1 cellular context compared by ENCODE assay signal in the genomic region with DNA sequence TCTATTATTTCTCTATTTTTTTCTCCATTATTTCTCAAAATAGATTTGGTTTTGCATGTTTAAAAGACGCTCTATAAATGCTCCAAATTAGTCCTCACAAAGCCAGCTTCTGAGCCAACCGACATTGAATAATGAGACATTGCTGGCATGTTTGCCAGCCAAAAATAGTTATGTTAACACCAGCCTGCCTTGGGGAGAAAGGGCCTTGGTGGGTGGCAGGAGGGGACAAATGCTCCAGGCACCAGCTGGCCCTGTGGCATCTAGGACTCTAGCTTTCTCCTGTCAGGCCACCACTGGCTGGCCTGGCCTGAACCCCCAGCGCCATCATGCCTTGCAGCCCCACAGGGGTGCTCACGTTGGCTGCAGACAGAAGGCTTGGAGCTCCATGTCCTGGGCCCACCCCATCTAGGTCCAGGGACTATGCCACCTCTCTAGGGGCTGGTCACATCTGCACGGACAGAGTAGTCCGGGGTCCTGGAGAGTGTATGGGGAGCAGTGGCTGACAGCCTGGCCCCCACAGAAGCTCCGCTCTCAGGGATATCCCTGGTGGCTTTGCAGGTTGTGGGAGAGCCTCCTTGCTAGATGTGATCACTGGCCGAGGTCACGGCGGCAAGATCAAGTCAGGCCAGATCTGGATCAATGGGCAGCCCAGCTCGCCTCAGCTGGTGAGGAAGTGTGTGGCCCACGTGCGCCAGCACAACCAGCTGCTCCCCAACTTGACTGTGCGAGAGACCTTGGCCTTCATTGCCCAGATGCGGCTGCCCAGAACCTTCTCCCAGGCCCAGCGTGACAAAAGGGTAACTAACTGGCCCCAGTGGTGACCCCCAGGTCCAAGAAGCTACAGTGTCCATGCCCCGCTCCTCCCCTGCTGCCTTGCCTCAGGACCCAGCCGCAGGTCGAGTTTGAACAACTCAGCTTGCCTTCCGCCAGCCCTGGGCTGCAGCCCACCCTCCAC.
TF ChIP-seq lines count a peak whose summit lies in the region.

No MANE protein-coding gene starts in this region.

TF ChIP-seq in GM23338, 12 proteins besides CTCF, POLR2A, EP300 and RAD21 (continued from another document):
- TF ChIP-seq, protein P1, sequence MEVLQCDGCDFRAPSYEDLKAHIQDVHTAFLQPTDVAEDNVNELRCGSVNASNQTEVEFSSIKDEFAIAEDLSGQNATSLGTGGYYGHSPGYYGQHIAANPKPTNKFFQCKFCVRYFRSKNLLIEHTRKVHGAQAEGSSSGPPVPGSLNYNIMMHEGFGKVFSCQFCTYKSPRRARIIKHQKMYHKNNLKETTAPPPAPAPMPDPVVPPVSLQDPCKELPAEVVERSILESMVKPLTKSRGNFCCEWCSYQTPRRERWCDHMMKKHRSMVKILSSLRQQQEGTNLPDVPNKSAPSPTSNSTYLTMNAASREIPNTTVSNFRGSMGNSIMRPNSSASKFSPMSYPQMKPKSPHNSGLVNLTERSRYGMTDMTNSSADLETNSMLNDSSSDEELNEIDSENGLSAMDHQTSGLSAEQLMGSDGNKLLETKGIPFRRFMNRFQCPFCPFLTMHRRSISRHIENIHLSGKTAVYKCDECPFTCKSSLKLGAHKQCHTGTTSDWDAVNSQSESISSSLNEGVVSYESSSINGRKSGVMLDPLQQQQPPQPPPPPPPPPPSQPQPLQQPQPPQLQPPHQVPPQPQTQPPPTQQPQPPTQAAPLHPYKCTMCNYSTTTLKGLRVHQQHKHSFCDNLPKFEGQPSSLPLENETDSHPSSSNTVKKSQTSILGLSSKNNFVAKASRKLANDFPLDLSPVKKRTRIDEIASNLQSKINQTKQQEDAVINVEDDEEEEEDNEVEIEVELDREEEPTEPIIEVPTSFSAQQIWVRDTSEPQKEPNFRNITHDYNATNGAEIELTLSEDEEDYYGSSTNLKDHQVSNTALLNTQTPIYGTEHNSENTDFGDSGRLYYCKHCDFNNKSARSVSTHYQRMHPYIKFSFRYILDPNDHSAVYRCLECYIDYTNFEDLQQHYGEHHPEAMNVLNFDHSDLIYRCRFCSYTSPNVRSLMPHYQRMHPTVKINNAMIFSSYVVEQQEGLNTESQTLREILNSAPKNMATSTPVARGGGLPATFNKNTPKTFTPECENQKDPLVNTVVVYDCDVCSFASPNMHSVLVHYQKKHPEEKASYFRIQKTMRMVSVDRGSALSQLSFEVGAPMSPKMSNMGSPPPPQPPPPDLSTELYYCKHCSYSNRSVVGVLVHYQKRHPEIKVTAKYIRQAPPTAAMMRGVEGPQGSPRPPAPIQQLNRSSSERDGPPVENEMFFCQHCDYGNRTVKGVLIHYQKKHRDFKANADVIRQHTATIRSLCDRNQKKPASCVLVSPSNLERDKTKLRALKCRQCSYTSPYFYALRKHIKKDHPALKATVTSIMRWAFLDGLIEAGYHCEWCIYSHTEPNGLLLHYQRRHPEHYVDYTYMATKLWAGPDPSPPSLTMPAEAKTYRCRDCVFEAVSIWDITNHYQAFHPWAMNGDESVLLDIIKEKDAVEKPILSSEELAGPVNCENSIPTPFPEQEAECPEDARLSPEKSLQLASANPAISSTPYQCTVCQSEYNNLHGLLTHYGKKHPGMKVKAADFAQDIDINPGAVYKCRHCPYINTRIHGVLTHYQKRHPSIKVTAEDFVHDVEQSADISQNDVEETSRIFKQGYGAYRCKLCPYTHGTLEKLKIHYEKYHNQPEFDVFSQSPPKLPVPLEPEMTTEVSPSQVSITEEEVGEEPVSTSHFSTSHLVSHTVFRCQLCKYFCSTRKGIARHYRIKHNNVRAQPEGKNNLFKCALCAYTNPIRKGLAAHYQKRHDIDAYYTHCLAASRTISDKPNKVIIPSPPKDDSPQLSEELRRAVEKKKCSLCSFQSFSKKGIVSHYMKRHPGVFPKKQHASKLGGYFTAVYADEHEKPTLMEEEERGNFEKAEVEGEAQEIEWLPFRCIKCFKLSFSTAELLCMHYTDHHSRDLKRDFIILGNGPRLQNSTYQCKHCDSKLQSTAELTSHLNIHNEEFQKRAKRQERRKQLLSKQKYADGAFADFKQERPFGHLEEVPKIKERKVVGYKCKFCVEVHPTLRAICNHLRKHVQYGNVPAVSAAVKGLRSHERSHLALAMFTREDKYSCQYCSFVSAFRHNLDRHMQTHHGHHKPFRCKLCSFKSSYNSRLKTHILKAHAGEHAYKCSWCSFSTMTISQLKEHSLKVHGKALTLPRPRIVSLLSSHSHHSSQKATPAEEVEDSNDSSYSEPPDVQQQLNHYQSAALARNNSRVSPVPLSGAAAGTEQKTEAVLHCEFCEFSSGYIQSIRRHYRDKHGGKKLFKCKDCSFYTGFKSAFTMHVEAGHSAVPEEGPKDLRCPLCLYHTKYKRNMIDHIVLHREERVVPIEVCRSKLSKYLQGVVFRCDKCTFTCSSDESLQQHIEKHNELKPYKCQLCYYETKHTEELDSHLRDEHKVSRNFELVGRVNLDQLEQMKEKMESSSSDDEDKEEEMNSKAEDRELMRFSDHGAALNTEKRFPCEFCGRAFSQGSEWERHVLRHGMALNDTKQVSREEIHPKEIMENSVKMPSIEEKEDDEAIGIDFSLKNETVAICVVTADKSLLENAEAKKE (CRISPR knock-in tag; IDR thresholded peaks at IDR 0.05): no peak
- TF ChIP-seq ZNF114 (CRISPR knock-in tag; IDR thresholded peaks at IDR 0.05): no peak
- TF ChIP-seq, protein P2, sequence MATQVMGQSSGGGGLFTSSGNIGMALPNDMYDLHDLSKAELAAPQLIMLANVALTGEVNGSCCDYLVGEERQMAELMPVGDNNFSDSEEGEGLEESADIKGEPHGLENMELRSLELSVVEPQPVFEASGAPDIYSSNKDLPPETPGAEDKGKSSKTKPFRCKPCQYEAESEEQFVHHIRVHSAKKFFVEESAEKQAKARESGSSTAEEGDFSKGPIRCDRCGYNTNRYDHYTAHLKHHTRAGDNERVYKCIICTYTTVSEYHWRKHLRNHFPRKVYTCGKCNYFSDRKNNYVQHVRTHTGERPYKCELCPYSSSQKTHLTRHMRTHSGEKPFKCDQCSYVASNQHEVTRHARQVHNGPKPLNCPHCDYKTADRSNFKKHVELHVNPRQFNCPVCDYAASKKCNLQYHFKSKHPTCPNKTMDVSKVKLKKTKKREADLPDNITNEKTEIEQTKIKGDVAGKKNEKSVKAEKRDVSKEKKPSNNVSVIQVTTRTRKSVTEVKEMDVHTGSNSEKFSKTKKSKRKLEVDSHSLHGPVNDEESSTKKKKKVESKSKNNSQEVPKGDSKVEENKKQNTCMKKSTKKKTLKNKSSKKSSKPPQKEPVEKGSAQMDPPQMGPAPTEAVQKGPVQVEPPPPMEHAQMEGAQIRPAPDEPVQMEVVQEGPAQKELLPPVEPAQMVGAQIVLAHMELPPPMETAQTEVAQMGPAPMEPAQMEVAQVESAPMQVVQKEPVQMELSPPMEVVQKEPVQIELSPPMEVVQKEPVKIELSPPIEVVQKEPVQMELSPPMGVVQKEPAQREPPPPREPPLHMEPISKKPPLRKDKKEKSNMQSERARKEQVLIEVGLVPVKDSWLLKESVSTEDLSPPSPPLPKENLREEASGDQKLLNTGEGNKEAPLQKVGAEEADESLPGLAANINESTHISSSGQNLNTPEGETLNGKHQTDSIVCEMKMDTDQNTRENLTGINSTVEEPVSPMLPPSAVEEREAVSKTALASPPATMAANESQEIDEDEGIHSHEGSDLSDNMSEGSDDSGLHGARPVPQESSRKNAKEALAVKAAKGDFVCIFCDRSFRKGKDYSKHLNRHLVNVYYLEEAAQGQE (IDR thresholded peaks at IDR 0.05; ENCODE audit: unreplicated experiment): no peak
